ENCODE assay signal across 8 cellular contexts in genomic region chr4:183505556-183506388, GRCh38. TPM values are rescaled to one million over a fixed set of nuclear protein-coding genes. Genes with fewer than 3 reads are reported as not detected.
DNase-seq lines count a peak whose midpoint lies in the region; ATAC-seq, FAIRE-seq and TF ChIP-seq lines count a peak whose summit lies in the region.

No MANE protein-coding gene starts in this region.

- peaks cover 4 to 22% (median 12%) of the 10 kb centered on the region in 4 donors for H3K4me1 ChIP-seq in upper lobe of left lung

- POLR2A ChIA-PET in T-cell (lab: Charles Lee) = no interaction called here

- peaks cover 0 to 4% (median 0%) of the 10 kb centered on the region in 4 donors for H3K36me3 ChIP-seq in upper lobe of left lung

- no peaks in the 10 kb centered on the region for H3K27me3 ChIP-seq in upper lobe of left lung

- no peaks in the 10 kb centered on the region for H3K9me3 ChIP-seq in upper lobe of left lung

- DNase-seq in GM12891 (ENCODE audit: insufficient read length, low spot score) = peak; percentile 66
- peak; percentile 90 for DNase-seq in NB4 (ENCODE audit: low read depth)
- DNase-seq in T-cell = peak; percentile 75 to 92 (median 84)
- peak; percentile 82 for DNase-seq in amniotic epithelial cell (ENCODE audit: low read depth)
- peak; percentile 92 for DNase-seq in left cardiac atrium
- DNase-seq in posterior cingulate gyrus = peak; percentile 86 to 98 (median 91)
- peak; percentile 94 to 98 for DNase-seq in upper lobe of left lung

- H3K27ac Mint-ChIP-seq in T-cell = peak overlapping the region; percentile 96 to 99

- WGBS in upper lobe of left lung, 2 donors = 0% methylated on average over 13 to 62 of the region's 83 CpGs

- CTCF ChIA-PET in T-cell (lab: Charles Lee) = no interaction called here

- no peaks in the 10 kb centered on the region for H3K27me3 Mint-ChIP-seq in T-cell

- no peaks in the 10 kb centered on the region for H3K9me3 Mint-ChIP-seq in T-cell

- H3K27ac ChIP-seq in upper lobe of left lung = peak overlapping the region; percentile 94 to 98 (median 98)

- intact Hi-C loops in left cardiac atrium (cut with DNase I) = loop anchor here in 1 of 2 donors (10.0 kb wide), 1 partner anchor 149 kb away; the partner anchor contains the start of genes RWDD4 and TRAPPC11
- intact Hi-C loops in posterior cingulate gyrus (cut with DNase I) = loop anchor here (2.0 to 10.0 kb wide), 3 partner anchors 33 to 99 kb away; partner anchors contain the start of gene CDKN2AIP

- peak overlapping the region; percentile 96 for H3K4me3 Mint-ChIP-seq in T-cell

- peaks cover 8% of the 10 kb centered on the region for H3K36me3 Mint-ChIP-seq in T-cell

- TF ChIP-seq CTCF in NB4 (IDR thresholded peaks at IDR 0.05; ENCODE audit: low read depth, low read length) (no peak), upper lobe of left lung (IDR thresholded peaks at IDR 0.05) (peak in 1 of 6 experiments; percentile 51)

- ATAC-seq in HG02588 (IDR thresholded peaks at IDR 0.05; ENCODE audit: unreplicated experiment) (peak; percentile 43), T-cell (replicated peaks in 1 of 4) (peak; percentile 27 to 38 (median 27)), left cardiac atrium (peak; percentile 50 to 64), upper lobe of left lung (ENCODE audit: low FRiP score in 2 of 2) (peak; percentile 79 to 80)

- TF ChIP-seq EP300 in upper lobe of left lung (IDR thresholded peaks at IDR 0.05) = peak in 2 of 4 donors; percentile 57 to 69

- peaks cover 30 to 39% (median 39%) of the 10 kb centered on the region in 3 donors for H3K4me1 Mint-ChIP-seq in T-cell

- H3K4me3 ChIP-seq in NB4 (ENCODE audit: low read depth, low read length) (peak overlapping the region; percentile 63), upper lobe of left lung (peak overlapping the region; percentile 91 to 98 (median 96))

- TF ChIP-seq POLR2A in GM12891 (IDR thresholded peaks at IDR 0.05; ENCODE audit: low read depth, low read length) (peak; percentile 79), NB4 (IDR thresholded peaks at IDR 0.05; ENCODE audit: extremely low read depth, insufficient read length) (peak; percentile 79), upper lobe of left lung (IDR thresholded peaks at IDR 0.05) (peak in 3 of 4 donors; percentile 57 to 84 (median 62))

- peak; percentile 96 for FAIRE-seq in GM12891 (lab: Jason Lieb, UNC)

TF ChIP-seq in GM12891, 5 proteins besides CTCF, POLR2A, EP300 and RAD21:
- TF ChIP-seq POU2F2 (IDR thresholded peaks at IDR 0.05; ENCODE audit: low read depth, low read length) = no peak
- peak; percentile 48 for TF ChIP-seq PAX5 (IDR thresholded peaks at IDR 0.05; ENCODE audit: insufficient read depth, low read length, severe bottlenecking)
- TF ChIP-seq SPI1 (IDR thresholded peaks at IDR 0.05; ENCODE audit: low read depth, low read length) = peak; percentile 84
- TF ChIP-seq POLR2AphosphoS5 (IDR thresholded peaks at IDR 0.05; ENCODE audit: low read depth, low read length) = peak; percentile 80; the same call in 1 of the 2 replicates
- no peak; the same call in 1 of the 2 replicates for TF ChIP-seq TAF1 (IDR thresholded peaks at IDR 0.05; ENCODE audit: low read depth, low read length)

RNA-seq across cellular contexts. Expression of gene ING2, which starts 0.9 kb away (rescaled TPM):
- 12.1 TPM for polyA plus RNA-seq in GM12891 (2012; ENCODE audit: low read depth, missing spikeins)
- total RNA-seq in T-cell (10 to 100 TPM in 2 of 5 donors, 1 to 10 TPM in 3; 5.0 to 14.0 (median 7.6) TPM), left cardiac atrium (1 to 10 TPM; 5.4 to 6.2 TPM), upper lobe of left lung (10 to 100 TPM in 4 of 6 donors, 1 to 10 TPM in 2; 8.2 to 27.7 (median 10.8) TPM)

Comparison
In these comparisons a context has a peak if more than half of its experiments do, and no peak if none do; other contexts are left out.
1. Peak in every context shown above with its lines: DNase-seq, ATAC-seq, H3K4me3 ChIP-seq and H3K27ac ChIP-seq.
2. ATAC-seq: peak in every context shown above with its lines; median percentile 80 in upper lobe of left lung; 57 in left cardiac atrium; 43 in HG02588; 27 in T-cell.